In the genomic region with DNA sequence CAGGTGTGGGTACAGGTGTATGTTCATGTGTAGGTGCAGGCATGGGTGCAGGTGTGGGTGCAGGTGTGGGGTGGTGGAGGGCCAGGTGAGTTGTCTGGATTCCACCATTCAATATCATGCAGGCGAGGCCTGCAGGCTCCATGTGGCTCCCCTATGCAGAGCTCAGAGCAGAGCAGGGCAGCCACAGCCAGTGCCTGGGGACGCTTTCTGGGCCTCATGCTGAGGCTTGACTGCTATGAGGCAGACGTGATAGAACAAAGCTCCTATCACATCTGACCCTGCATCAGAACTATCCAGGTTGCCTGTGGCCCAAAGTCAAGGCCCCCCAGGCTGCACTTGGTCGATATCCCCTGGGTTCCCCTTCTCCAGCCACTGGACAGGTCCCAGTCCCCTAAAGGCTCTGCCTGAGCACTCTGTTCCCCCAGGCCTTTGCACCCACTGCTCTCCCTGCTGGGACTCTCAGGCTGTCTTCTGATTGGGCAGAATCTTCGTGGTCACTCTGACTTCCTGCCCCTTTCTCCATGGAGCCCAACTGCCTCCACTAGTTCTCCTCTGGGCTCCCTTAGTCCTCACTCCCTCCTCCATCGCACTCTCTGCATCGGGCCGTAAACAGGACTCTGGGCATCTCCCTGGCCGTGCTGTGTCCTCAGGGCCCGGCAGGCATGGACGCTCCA, we compare ENCODE assay signal across 16 cellular contexts.
"Had no signal": no experiment of that assay in that cellular context is flagged by ENCODE, and none has a peak within 500 bp of the region (broad histone marks: within the 10 kb centered on the region; RNA-seq: fewer than 3 reads in every experiment).

No MANE protein-coding gene starts in this region.

- H3K27me3 ChIP-seq: breast epithelium, esophagus muscularis mucosa, right lobe of liver had no signal

- H3K36me3 Mint-ChIP-seq: activated CD4-positive, alpha-beta memory T cell treated with anti-CD3 and anti-CD28 coated beads for 36 hours; activated naive CD8-positive, alpha-beta T cell treated with anti-CD3 and anti-CD28 coated beads, Interleukin-2, amount 10 ng/mL, durations not matched to agents 7 days and 5 days; naive thymus-derived CD8-positive, alpha-beta T cell; stimulated activated memory B cell treated with anti-CD40 and anti-IgM and Interleukin-4, amounts not matched to agents 10 μg/mL and 1 μg/mL and 100 μg/mL, for 72 hours had no signal

- H3K27ac Mint-ChIP-seq: activated CD4-positive, alpha-beta memory T cell treated with anti-CD3 and anti-CD28 coated beads for 36 hours; activated naive CD8-positive, alpha-beta T cell treated with anti-CD3 and anti-CD28 coated beads, Interleukin-2, amount 10 ng/mL, durations not matched to agents 7 days and 5 days; stimulated activated memory B cell treated with anti-CD40 and anti-IgM and Interleukin-4, amounts not matched to agents 10 μg/mL and 1 μg/mL and 100 μg/mL, for 72 hours had no signal

- H3K27ac ChIP-seq: breast epithelium, esophagus muscularis mucosa, prostate gland, right lobe of liver had no signal

- H3K4me3 Mint-ChIP-seq: activated CD4-positive, alpha-beta memory T cell treated with anti-CD3 and anti-CD28 coated beads for 36 hours; activated naive CD8-positive, alpha-beta T cell treated with anti-CD3 and anti-CD28 coated beads, Interleukin-2, amount 10 ng/mL, durations not matched to agents 7 days and 5 days; naive thymus-derived CD8-positive, alpha-beta T cell; stimulated activated memory B cell treated with anti-CD40 and anti-IgM and Interleukin-4, amounts not matched to agents 10 μg/mL and 1 μg/mL and 100 μg/mL, for 72 hours had no signal

- H3K9me3 ChIP-seq: breast epithelium, esophagus muscularis mucosa, mucosa of descending colon, prostate gland, right lobe of liver had no signal

- H3K36me3 ChIP-seq: breast epithelium, prostate gland had no signal

- H3K4me3 ChIP-seq: breast epithelium, esophagus muscularis mucosa, mucosa of descending colon, prostate gland, right lobe of liver had no signal

- H3K27me3 Mint-ChIP-seq: activated CD4-positive, alpha-beta memory T cell treated with anti-CD3 and anti-CD28 coated beads for 36 hours; stimulated activated memory B cell treated with anti-CD40 and anti-IgM and Interleukin-4, amounts not matched to agents 10 μg/mL and 1 μg/mL and 100 μg/mL, for 72 hours had no signal

- H3K9me3 Mint-ChIP-seq: activated CD4-positive, alpha-beta memory T cell treated with anti-CD3 and anti-CD28 coated beads for 36 hours; activated naive CD8-positive, alpha-beta T cell treated with anti-CD3 and anti-CD28 coated beads, Interleukin-2, amount 10 ng/mL, durations not matched to agents 7 days and 5 days; naive thymus-derived CD8-positive, alpha-beta T cell had no signal

- H3K4me1 ChIP-seq: breast epithelium, prostate gland, right lobe of liver had no signal

- DNase-seq: activated CD4-positive, alpha-beta memory T cell treated with anti-CD3 and anti-CD28 coated beads for 36 hours; activated gamma-delta T cell treated with Interleukin-2 at 50 U/mL for 16 hours; activated naive CD8-positive, alpha-beta T cell treated with anti-CD3 and anti-CD28 coated beads, Interleukin-2, amount 10 ng/mL, durations not matched to agents 7 days and 5 days; activated T-cell treated with anti-CD3 and anti-CD28 coated beads, Interleukin-2, amount 50 U/mL, for 48 hours; anterior cingulate cortex; head of caudate nucleus; mammary epithelial cell; mucosa of descending colon; naive thymus-derived CD8-positive, alpha-beta T cell; occipital lobe; right lobe of liver; trophoblast cell had no signal
